In the genomic region with DNA sequence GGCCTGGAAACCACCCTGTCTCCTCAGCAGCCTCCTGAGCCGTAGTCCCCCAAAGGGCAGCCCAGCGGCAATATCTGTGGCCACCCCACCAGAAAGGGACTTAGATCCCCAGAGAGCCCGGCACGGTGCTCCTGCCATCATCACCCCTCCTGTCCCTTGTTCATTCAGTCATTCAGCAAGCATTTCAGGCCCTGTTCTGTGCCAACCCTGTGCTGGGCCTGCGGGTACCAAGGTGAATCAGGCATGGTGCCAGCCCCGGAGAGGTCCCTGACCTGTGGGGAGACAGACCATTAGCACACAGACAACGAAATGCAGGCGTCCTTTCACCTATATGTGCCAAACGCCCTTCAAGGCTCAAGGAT, we compare ENCODE assay signal across 14 cellular contexts. TPM values are rescaled to one million over a fixed set of nuclear protein-coding genes. Genes with fewer than 3 reads are reported as not detected.
DNase-seq lines count a peak whose midpoint lies in the region; ATAC-seq and TF ChIP-seq lines count a peak whose summit lies in the region.
"Had no signal": no experiment of that assay in that cellular context is flagged by ENCODE, and none has a peak within 500 bp of the region (broad histone marks: within the 10 kb centered on the region; RNA-seq: fewer than 3 reads in every experiment).

No MANE protein-coding gene starts in this region.

- H3K4me3 ChIP-seq in right atrium auricular region (no peak overlapping the region), iPS-18a (ENCODE audit: low read length) (peak overlapping the region; percentile 74), testis (no peak overlapping the region)
- H3K4me3 ChIP-seq: ovary had no signal

- intact Hi-C loops in Right ventricle myocardium superior (cut with DNase I) (no loop called here), testis (cut with DNase I; ENCODE audit: low total_unique reads) (no loop called here)

- peaks cover 34% of the 10 kb centered on the region for H3K4me1 Mint-ChIP-seq in T-helper 17 cell

- H3K4me1 ChIP-seq in right atrium auricular region (peaks cover 0 to 31% of the 10 kb centered on the region in 2 donors), iPS-18a (ENCODE audit: control insufficient read depth, low read depth, low read length) (peaks cover 13% of the 10 kb centered on the region), testis (peaks cover 18% of the 10 kb centered on the region)

- 61 to 64% methylated on average over 4 to 9 of the region's 9 CpGs for WGBS in testis, 2 donors

- H3K36me3 ChIP-seq in right atrium auricular region: no peaks in the 10 kb centered on the region
- H3K36me3 ChIP-seq in iPS-18a (ENCODE audit: control insufficient read depth, low read depth, low read length): peaks cover 15% of the 10 kb centered on the region
- H3K36me3 ChIP-seq in testis (ENCODE audit: low read depth, missing control alignments): no peaks in the 10 kb centered on the region
- H3K36me3 ChIP-seq: adrenal gland, ovary had no signal

- H3K27me3 ChIP-seq in right atrium auricular region (no peaks in the 10 kb centered on the region), iPS-18a (ENCODE audit: control insufficient read depth, insufficient read depth, low read length) (no peaks in the 10 kb centered on the region), testis (no peaks in the 10 kb centered on the region)
- H3K27me3 ChIP-seq: adrenal gland, ovary had no signal

- no peaks in the 10 kb centered on the region for H3K27me3 Mint-ChIP-seq in T-helper 17 cell
- H3K27me3 Mint-ChIP-seq: stimulated activated naive B cell treated with anti-CD40 and anti-IgM and Interleukin-4, amounts not matched to agents 10 μg/mL and 1 μg/mL and 100 μg/mL, for 72 hours had no signal

- H3K36me3 Mint-ChIP-seq in T-helper 17 cell (ENCODE audit: low read depth): no peaks in the 10 kb centered on the region

- ATAC-seq in Right ventricle myocardium superior (ENCODE audit: poor library complexity) (no peak), T-helper 17 cell (no peak), HG02571 (IDR thresholded peaks at IDR 0.05; ENCODE audit: unreplicated experiment) (no peak)
- ATAC-seq: stimulated activated naive B cell treated with anti-CD40 and anti-IgM and Interleukin-4, amounts not matched to agents 10 μg/mL and 1 μg/mL and 100 μg/mL, for 72 hours had no signal

- peak overlapping the region; percentile 60 for H3K4me3 Mint-ChIP-seq in T-helper 17 cell

- H3K9me3 ChIP-seq in right atrium auricular region (no peaks in the 10 kb centered on the region), T-helper 17 cell (ENCODE audit: control insufficient read depth, low read length, poor library complexity, severe bottlenecking) (no peaks in the 10 kb centered on the region), iPS-18a (ENCODE audit: control insufficient read depth, low read depth, low read length) (no peaks in the 10 kb centered on the region), testis (no peaks in the 10 kb centered on the region)
- H3K9me3 ChIP-seq: adrenal gland, ovary had no signal

- DNase-seq in Right ventricle myocardium superior: peak; percentile 30
- no peak for DNase-seq in right atrium auricular region (ENCODE audit: low spot score)
- DNase-seq in T-helper 17 cell: peak in 2 of 3 donors; percentile 4 to 7
- DNase-seq in testis: peak; percentile 10
- no peak for DNase-seq in SW 1271 (lab: John Stamatoyannopoulos, UW)
- DNase-seq in SKM-1 (lab: John Stamatoyannopoulos, UW; ENCODE audit: unreplicated experiment): no peak
- DNase-seq: foreskin fibroblast; NCI-H1105; NCI-H69; stimulated activated naive B cell treated with anti-CD40 and anti-IgM and Interleukin-4, amounts not matched to agents 10 μg/mL and 1 μg/mL and 100 μg/mL, for 72 hours had no signal

- H3K27ac ChIP-seq in right atrium auricular region: no peak overlapping the region
- no peak overlapping the region for H3K27ac ChIP-seq in iPS-18a (ENCODE audit: low read length)
- peak overlapping the region in 1 of 2 donors; percentile 39 for H3K27ac ChIP-seq in testis
- H3K27ac ChIP-seq: adrenal gland, ovary had no signal

- H3K9ac ChIP-seq in iPS-18a (ENCODE audit: low read length): no peak overlapping the region

- TF ChIP-seq CTCF in right atrium auricular region (IDR thresholded peaks at IDR 0.05) (no peak), testis (IDR thresholded peaks at IDR 0.05) (no peak)

- H3K27ac Mint-ChIP-seq in T-helper 17 cell: peak overlapping the region; percentile 71

- no peak for TF ChIP-seq POLR2A in testis (IDR thresholded peaks at IDR 0.05)

RNA-seq across cellular contexts. Expression of a gene that starts 1.3 kb away (rescaled TPM):
- total RNA-seq in Right ventricle myocardium superior (1.5 TPM), right atrium auricular region (1 to 10 TPM; 2.2 to 3.6 TPM), T-helper 17 cell (10 to 100 TPM; 15.1 to 18.6 TPM), testis (100 to 1,000 TPM; 223 to 253 TPM)
- 64.3 TPM for polyA plus RNA-seq in testis (ENCODE audit: insufficient read depth, low read depth, low replicate concordance)

Comparison
In these comparisons a context has a peak if more than half of its experiments do, and no peak if none do; other contexts are left out.
1. DNase-seq: peak in Right ventricle myocardium superior (single experiment), T-helper 17 cell (2 of 3) and testis (single experiment); none in right atrium auricular region (single experiment), SW 1271 (0 of 2) and SKM-1 (single experiment).
2. RNA of a gene that starts 1.3 kb away (total RNA-seq): 223 to 253 TPM in testis; 15.1 to 18.6 TPM in T-helper 17 cell, 2.2 to 3.6 TPM in right atrium auricular region and 1.5 TPM in Right ventricle myocardium superior (single experiment); every median in the first group is over 10 times any median in the second.